In genomic region chr5:173301695-173302545, GRCh38 we compare ENCODE assay signal across 15 cellular contexts. TPM values are rescaled to one million over a fixed set of nuclear protein-coding genes. Genes with fewer than 3 reads are reported as not detected.
A peak's percentile ranks its signal among the peaks of the same experiment; 100 is the strongest.
DNase-seq lines count a peak whose midpoint lies in the region; TF ChIP-seq lines count a peak whose summit lies in the region.
"Had no signal": no experiment of that assay in that cellular context is flagged by ENCODE, and none has a peak within 500 bp of the region (broad histone marks: within the 10 kb centered on the region; RNA-seq: fewer than 3 reads in every experiment).

No MANE protein-coding gene starts in this region.

- H3K79me2 ChIP-seq in smooth muscle cell (ENCODE audit: low read depth), result no peaks in the 10 kb centered on the region
- no peaks in the 10 kb centered on the region for H3K79me2 ChIP-seq in H9 (ENCODE audit: insufficient read depth, low read length)

- peak overlapping the region in 4 of 5 experiments; percentile 42 to 93 (median 84) for H3K27ac Mint-ChIP-seq in brain
- peak overlapping the region in 1 of 3 experiments; percentile 87; a peak in 2 of 7 replicates for H3K27ac Mint-ChIP-seq in H9
- H3K27ac Mint-ChIP-seq: activated T-helper 17 cell treated with anti-CD3 and anti-CD28 coated beads, Interleukin-2, amount 50 U/mL, for 72 hours; memory B cell had no signal

- H4K91ac ChIP-seq in H9 (ENCODE audit: insufficient read length, low read depth, low read length), result no peak overlapping the region

- no peak overlapping the region for H3K4me3 ChIP-seq in liver (ENCODE audit: low read depth in 1 of 3, low read length in 3 of 3)
- no peak overlapping the region for H3K4me3 ChIP-seq in smooth muscle cell
- H3K4me3 ChIP-seq: BLaER1 treated with 17β-estradiol and CSF1 and Interleukin-3, amounts not matched to agents 10 nM and 100 nM; ovary; tibial artery had no signal

- H2AK5ac ChIP-seq in H9 (ENCODE audit: insufficient read length, low read length), result no peak overlapping the region

- H3K36me3 ChIP-seq in liver (ENCODE audit: control insufficient read depth in 4 of 4, insufficient read depth in 3 of 4, low read depth in 1 of 4, low read length in 3 of 4), result no peaks in the 10 kb centered on the region
- H3K36me3 ChIP-seq in smooth muscle cell (ENCODE audit: low read depth), result no peaks in the 10 kb centered on the region
- H3K36me3 ChIP-seq: BLaER1 treated with 17β-estradiol and CSF1 and Interleukin-3, amounts not matched to agents 10 nM and 100 nM; ovary; tibial artery had no signal

- H3K23me2 ChIP-seq in H9 (ENCODE audit: insufficient read length, low read depth, low read length, poor library complexity, severe bottlenecking), result no peaks in the 10 kb centered on the region

- WGBS in liver, result 71% methylated on average over 17 of the region's 17 CpGs
- WGBS in smooth muscle cell (ENCODE audit: low lambda C conversion rate), result 71% methylated on average over 17 of the region's 17 CpGs
- no CpG with 5 or more reads among the region's 17 CpGs for WGBS in H9 (ENCODE audit: extremely low coverage, insufficient read length, low lambda C conversion rate)

- H2BK12ac ChIP-seq in H9 (ENCODE audit: insufficient read length, low read depth, low read length), result no peak overlapping the region

- H3K27ac ChIP-seq in liver (ENCODE audit: low read depth in 1 of 2, low read length in 2 of 2) (no peak overlapping the region), smooth muscle cell (ENCODE audit: low read depth) (no peak overlapping the region), H9 (ENCODE audit: insufficient read length, low read depth, low read length) (no peak overlapping the region)
- H3K27ac ChIP-seq: 22Rv1; BLaER1 treated with 17β-estradiol and CSF1 and Interleukin-3, amounts not matched to agents 10 nM and 100 nM; ovary; tibial artery had no signal

- H2BK15ac ChIP-seq in H9 (ENCODE audit: low read depth, low read length), result no peak overlapping the region

- H4K20me1 ChIP-seq in smooth muscle cell (ENCODE audit: low read depth) (no peaks in the 10 kb centered on the region), H9 (ENCODE audit: control insufficient read depth, insufficient read depth, insufficient read length) (no peaks in the 10 kb centered on the region)
- H4K20me1 ChIP-seq: BLaER1 treated with 17β-estradiol and CSF1 and Interleukin-3, amounts not matched to agents 10 nM and 100 nM had no signal

- no peaks in the 10 kb centered on the region for H3K79me1 ChIP-seq in H9 (ENCODE audit: insufficient read depth, low read depth, low read length, poor library complexity, severe bottlenecking)

- DNase-seq in NCI-H748 (lab: John Stamatoyannopoulos, UW; ENCODE audit: unreplicated experiment), result peak; percentile 43
- no peak for DNase-seq in NCI-H748 treated with DMSO at 0.1 percent for 48 hours (lab: John Stamatoyannopoulos, UW)
- DNase-seq in smooth muscle cell (lab: John Stamatoyannopoulos, UW; ENCODE audit: unreplicated experiment), result no peak
- DNase-seq in retina, result no peak
- DNase-seq in H9, result no peak
- DNase-seq in activated CD4-positive, alpha-beta T cell treated with anti-CD3 and anti-CD28 coated beads for 48 hours, result no peak
- DNase-seq: ovary, RPMI8226, tibial artery had no signal

- H3K4me2 ChIP-seq in smooth muscle cell (peak overlapping the region; percentile 32), H9 (ENCODE audit: insufficient read depth, insufficient read length, low read length) (no peak overlapping the region)

- TF ChIP-seq CTCF in brain (conservative IDR thresholded peaks at IDR 0.05) (no peak), liver (IDR thresholded peaks at IDR 0.05; ENCODE audit: low read depth, low read length, missing input control) (no peak), smooth muscle cell (IDR thresholded peaks at IDR 0.05; ENCODE audit: borderline replicate concordance, insufficient read depth, poor library complexity, severe bottlenecking) (no peak), H9 (conservative IDR thresholded peaks at IDR 0.05) (no peak)

- no peak overlapping the region for H3K14ac ChIP-seq in H9 (ENCODE audit: insufficient read depth, low read length)

- H3K56ac ChIP-seq in H9 (ENCODE audit: insufficient read length, low read depth, low read length), result no peak overlapping the region

- H3K27me3 Mint-ChIP-seq in brain (peaks cover 22% of the 10 kb centered on the region), H9 (ENCODE audit: low read depth) (peaks cover 15% of the 10 kb centered on the region)

- H4K5ac ChIP-seq in H9 (ENCODE audit: insufficient read length, low read depth, low read length), result no peak overlapping the region

- no peak overlapping the region for H3K18ac ChIP-seq in H9 (ENCODE audit: insufficient read length, low read depth, low read length)

- no peak overlapping the region for H2BK5ac ChIP-seq in H9 (ENCODE audit: insufficient read length, low read length)

- no peak overlapping the region for H2BK20ac ChIP-seq in H9 (ENCODE audit: low read depth, low read length, poor library complexity, severe bottlenecking)

- H3K9ac ChIP-seq in liver (ENCODE audit: low read depth in 1 of 2, low read length in 2 of 2), result no peak overlapping the region
- H3K9ac ChIP-seq in smooth muscle cell (ENCODE audit: low read depth), result no peak overlapping the region
- no peak overlapping the region for H3K9ac ChIP-seq in H9 (ENCODE audit: extremely low read depth, insufficient read length, low read length)
- H3K9ac ChIP-seq: BLaER1 treated with 17β-estradiol and CSF1 and Interleukin-3, amounts not matched to agents 10 nM and 100 nM had no signal

- H2BK120ac ChIP-seq in H9 (ENCODE audit: low read depth, low read length, poor library complexity, severe bottlenecking), result no peak overlapping the region

- H3K36me3 Mint-ChIP-seq in brain, result no peaks in the 10 kb centered on the region
- H3K36me3 Mint-ChIP-seq in H9 (ENCODE audit: insufficient read depth in 1 of 3, low read depth in 3 of 3), result peaks cover 0 to 4% (median 0%) of the 10 kb centered on the region in 3 experiments; a peak in 2 of 7 replicates
- H3K36me3 Mint-ChIP-seq: memory B cell had no signal

- H3K9me3 ChIP-seq in liver (ENCODE audit: control insufficient read depth in 4 of 4, low read length in 3 of 4) (no peaks in the 10 kb centered on the region), smooth muscle cell (replicated peaks; ENCODE audit: low read depth) (no peaks in the 10 kb centered on the region), H9 (ENCODE audit: control insufficient read depth, low read depth, low read length) (no peaks in the 10 kb centered on the region)
- H3K9me3 ChIP-seq: ovary, tibial artery had no signal

- peaks cover 69% of the 10 kb centered on the region for H3K4me1 Mint-ChIP-seq in brain
- peaks cover 58 to 61% of the 10 kb centered on the region in 2 experiments for H3K4me1 Mint-ChIP-seq in H9
- H3K4me1 Mint-ChIP-seq: activated T-helper 17 cell treated with anti-CD3 and anti-CD28 coated beads, Interleukin-2, amount 50 U/mL, for 72 hours; memory B cell had no signal

- H3K4me1 ChIP-seq in liver (ENCODE audit: control insufficient read depth in 4 of 4, insufficient read depth in 4 of 4, low read length in 3 of 4) (peaks cover 0 to 4% (median 0%) of the 10 kb centered on the region in 4 donors), smooth muscle cell (ENCODE audit: low read depth) (peaks cover 48% of the 10 kb centered on the region), H9 (ENCODE audit: insufficient read depth, low read length) (peaks cover 6% of the 10 kb centered on the region; the same call in 1 of the 2 replicates)

- no peak for TF ChIP-seq RAD21 in liver (IDR thresholded peaks at IDR 0.05)

- H3K9me3 Mint-ChIP-seq in brain, result peaks cover 0 to 4% (median 2%) of the 10 kb centered on the region in 5 experiments
- peaks cover 0 to under 1% of the 10 kb centered on the region in 2 experiments; a peak in 1 of 5 replicates for H3K9me3 Mint-ChIP-seq in H9
- H3K9me3 Mint-ChIP-seq: activated T-helper 17 cell treated with anti-CD3 and anti-CD28 coated beads, Interleukin-2, amount 50 U/mL, for 72 hours; memory B cell had no signal

- peaks cover 4% of the 10 kb centered on the region for H3F3A ChIP-seq in smooth muscle cell (ENCODE audit: low read depth)

- no peak overlapping the region for H3T11ph ChIP-seq in H9 (ENCODE audit: low read length)

- H2AFZ ChIP-seq in smooth muscle cell (ENCODE audit: low read depth) (no peak overlapping the region), H9 (ENCODE audit: low read length) (no peak overlapping the region)

- H3K4me3 Mint-ChIP-seq in brain (peak overlapping the region in 3 of 5 experiments; percentile 50 to 59 (median 56)), H9 (0 out of 5 replicates have a peak overlapping the region, but pooled peaks of 1 of the 2 experiments have one; percentile 27)
- H3K4me3 Mint-ChIP-seq: activated T-helper 17 cell treated with anti-CD3 and anti-CD28 coated beads, Interleukin-2, amount 50 U/mL, for 72 hours; memory B cell had no signal

- H3K4ac ChIP-seq in H9 (ENCODE audit: low read depth, low read length), result no peak overlapping the region

- no peak overlapping the region for H3K23ac ChIP-seq in H9 (ENCODE audit: insufficient read length, low read depth, low read length)

- H3K27me3 ChIP-seq in liver (ENCODE audit: control insufficient read depth in 4 of 4, insufficient read depth in 4 of 4, low read length in 3 of 4) (no peaks in the 10 kb centered on the region), smooth muscle cell (ENCODE audit: low read depth) (no peaks in the 10 kb centered on the region), H9 (ENCODE audit: insufficient read depth, low read length) (no peaks in the 10 kb centered on the region; the same call in 1 of the 2 replicates)
- H3K27me3 ChIP-seq: BLaER1 treated with 17β-estradiol and CSF1 and Interleukin-3, amounts not matched to agents 10 nM and 100 nM; ovary; tibial artery had no signal

- H4K8ac ChIP-seq in H9 (replicated peaks; ENCODE audit: insufficient read length, low read depth, low read length), result no peak overlapping the region

TF ChIP-seq in liver, 16 proteins besides CTCF, POLR2A, EP300 and RAD21 (continues in another document):
- no peak for TF ChIP-seq GABPA (IDR thresholded peaks at IDR 0.05 in 1 of 2, conservative IDR thresholded peaks at IDR 0.05 in 1 of 2)
- no peak for TF ChIP-seq TAF1 (conservative IDR thresholded peaks at IDR 0.05)
- no peak for TF ChIP-seq FOXA1 (IDR thresholded peaks at IDR 0.05)
- peak; percentile 59 for TF ChIP-seq NR2F2 (IDR thresholded peaks at IDR 0.05)
- TF ChIP-seq EGR1 (IDR thresholded peaks at IDR 0.05; ENCODE audit: low read depth in 2 of 2), result no peak

RNA-seq across cellular contexts. Expression of gene STC2, which starts 26.3 kb away (rescaled TPM):
- polyA plus RNA-seq in brain (ENCODE audit: insufficient read depth, low read depth, low replicate concordance) (9.1 TPM), liver (under 1 TPM; 0.04 to 0.18 TPM), smooth muscle cell (54.3 and 90.2 TPM in 2 replicates)
- total RNA-seq in liver (under 1 TPM in 1 of 2 donors, not detected in 1; 0.17 TPM), smooth muscle cell (75.4 and 83.4 TPM in 2 replicates), H9 (2021) (73.5 and 77.7 TPM in 2 replicates)

Comparison
In these comparisons a context has a peak if more than half of its experiments do, and no peak if none do; other contexts are left out.
1. RNA of gene STC2, which starts 26.3 kb away (total RNA-seq): 73.5 to 77.7 TPM in H9 and 75.4 to 83.4 TPM in smooth muscle cell; 0.17 TPM in liver; every median in the first group is over 10 times any median in the second.